Comparison of ENCODE assay signal across 1 cellular context in genomic region chr20:53656653-53657288, GRCh38.
A peak's percentile ranks its signal among the peaks of the same experiment; 100 is the strongest.
TF ChIP-seq lines count a peak whose summit lies in the region.

No MANE protein-coding gene starts in this region.

TF ChIP-seq in GM12878, 131 proteins besides CTCF, POLR2A, EP300 and RAD21 (continued from another document):
- TF ChIP-seq CUX1 (IDR thresholded peaks at IDR 0.05; ENCODE audit: insufficient replicate concordance, low read depth, low read length) (peak; percentile 26), MEF2A (IDR thresholded peaks at IDR 0.05; ENCODE audit: insufficient read depth, low read depth, low read length) (0 out of 2 replicates have a peak, but pooled peaks have one; percentile 22), TCF7 (IDR thresholded peaks at IDR 0.05; ENCODE audit: borderline replicate concordance) (0 out of 2 replicates have a peak, but pooled peaks have one; percentile 19), NFXL1 (IDR thresholded peaks at IDR 0.05; ENCODE audit: borderline replicate concordance) (peak; percentile 69), E4F1 (IDR thresholded peaks at IDR 0.05; ENCODE audit: borderline replicate concordance, partially characterized antibody) (no peak), SMARCA5 (IDR thresholded peaks at IDR 0.05) (peak; percentile 73; the same call in 1 of the 2 replicates), RB1 (IDR thresholded peaks at IDR 0.05; ENCODE audit: borderline replicate concordance) (no peak; the same call in 1 of the 2 replicates), SIX5 (IDR thresholded peaks at IDR 0.05; ENCODE audit: low read depth, low read length, severe bottlenecking) (no peak), WRNIP1 (IDR thresholded peaks at IDR 0.05; ENCODE audit: borderline replicate concordance, low read depth, low read length) (no peak), POU2F2 (IDR thresholded peaks at IDR 0.05; ENCODE audit: borderline replicate concordance, low read depth, low read length) (no peak)
- TF ChIP-seq, protein P1, sequence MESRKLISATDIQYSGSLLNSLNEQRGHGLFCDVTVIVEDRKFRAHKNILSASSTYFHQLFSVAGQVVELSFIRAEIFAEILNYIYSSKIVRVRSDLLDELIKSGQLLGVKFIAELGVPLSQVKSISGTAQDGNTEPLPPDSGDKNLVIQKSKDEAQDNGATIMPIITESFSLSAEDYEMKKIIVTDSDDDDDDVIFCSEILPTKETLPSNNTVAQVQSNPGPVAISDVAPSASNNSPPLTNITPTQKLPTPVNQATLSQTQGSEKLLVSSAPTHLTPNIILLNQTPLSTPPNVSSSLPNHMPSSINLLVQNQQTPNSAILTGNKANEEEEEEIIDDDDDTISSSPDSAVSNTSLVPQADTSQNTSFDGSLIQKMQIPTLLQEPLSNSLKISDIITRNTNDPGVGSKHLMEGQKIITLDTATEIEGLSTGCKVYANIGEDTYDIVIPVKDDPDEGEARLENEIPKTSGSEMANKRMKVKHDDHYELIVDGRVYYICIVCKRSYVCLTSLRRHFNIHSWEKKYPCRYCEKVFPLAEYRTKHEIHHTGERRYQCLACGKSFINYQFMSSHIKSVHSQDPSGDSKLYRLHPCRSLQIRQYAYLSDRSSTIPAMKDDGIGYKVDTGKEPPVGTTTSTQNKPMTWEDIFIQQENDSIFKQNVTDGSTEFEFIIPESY (IDR thresholded peaks at IDR 0.05) = no peak
- TF ChIP-seq, protein P2, sequence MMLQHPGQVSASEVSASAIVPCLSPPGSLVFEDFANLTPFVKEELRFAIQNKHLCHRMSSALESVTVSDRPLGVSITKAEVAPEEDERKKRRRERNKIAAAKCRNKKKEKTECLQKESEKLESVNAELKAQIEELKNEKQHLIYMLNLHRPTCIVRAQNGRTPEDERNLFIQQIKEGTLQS (IDR thresholded peaks at IDR 0.05; ENCODE audit: borderline replicate concordance, extremely low read depth, low read depth, low read length) = no peak
